Comparison of ENCODE assay signal across 20 cellular contexts in genomic region chr4:113971706-113972360, GRCh38. TPM values are rescaled to one million over a fixed set of nuclear protein-coding genes. Genes with fewer than 3 reads are reported as not detected.
DNase-seq lines count a peak whose midpoint lies in the region; ATAC-seq, FAIRE-seq and TF ChIP-seq lines count a peak whose summit lies in the region.
"Had no signal": no experiment of that assay in that cellular context is flagged by ENCODE, and none has a peak within 500 bp of the region (broad histone marks: within the 10 kb centered on the region; RNA-seq: fewer than 3 reads in every experiment).

No MANE protein-coding gene starts in this region.

- H3K4me1 ChIP-seq in astrocyte (ENCODE audit: insufficient read depth, low read length) = peaks cover 10% of the 10 kb centered on the region
- H3K4me1 ChIP-seq: body of pancreas, Peyer's patch, uterus had no signal

- peaks cover 7% of the 10 kb centered on the region for H3K36me3 Mint-ChIP-seq in astrocyte (ENCODE audit: low read depth, unreplicated experiment)
- no peaks in the 10 kb centered on the region for H3K36me3 Mint-ChIP-seq in activated CD4-positive, alpha-beta T cell treated with anti-CD3 and anti-CD28 coated beads, Interleukin-2, amount 10 ng/mL, durations not matched to agents 7 days and 5 days (ENCODE audit: low read depth)

- H4K20me1 ChIP-seq in astrocyte (ENCODE audit: insufficient read depth, low read length) = peaks cover 55% of the 10 kb centered on the region

- peaks cover 15% of the 10 kb centered on the region for H3K4me1 Mint-ChIP-seq in astrocyte (ENCODE audit: low read depth, unreplicated experiment)
- H3K4me1 Mint-ChIP-seq in activated CD4-positive, alpha-beta T cell treated with anti-CD3 and anti-CD28 coated beads, Interleukin-2, amount 10 ng/mL, durations not matched to agents 7 days and 5 days = no peaks in the 10 kb centered on the region

- POLR2A ChIA-PET in AG04450 (lab: Yijun Ruan, JAX) = interaction anchor here (1.7 kb wide), 1 partner anchor 13 kb away, joined by 5 read pairs; no protein-coding TSS in a partner anchor
- POLR2A ChIA-PET in activated CD4-positive, alpha-beta T cell treated with anti-CD3 and anti-CD28 coated beads, Interleukin-2, amount 10 ng/mL, durations not matched to agents 7 days and 5 days (lab: Charles Lee) = no interaction called here

- no peaks in the 10 kb centered on the region for H3K27me3 Mint-ChIP-seq in astrocyte (ENCODE audit: low read depth, unreplicated experiment)
- H3K27me3 Mint-ChIP-seq in activated CD4-positive, alpha-beta T cell treated with anti-CD3 and anti-CD28 coated beads, Interleukin-2, amount 10 ng/mL, durations not matched to agents 7 days and 5 days = peaks cover 7% of the 10 kb centered on the region

- H3K4me3 Mint-ChIP-seq in astrocyte (ENCODE audit: unreplicated experiment) = no peak overlapping the region
- no peak overlapping the region for H3K4me3 Mint-ChIP-seq in activated CD4-positive, alpha-beta T cell treated with anti-CD3 and anti-CD28 coated beads, Interleukin-2, amount 10 ng/mL, durations not matched to agents 7 days and 5 days
- H3K4me3 Mint-ChIP-seq: activated T-cell treated with anti-CD3 and anti-CD28 coated beads, Interleukin-2, amount 50 U/mL, for 24 hours had no signal

- H3K36me3 ChIP-seq in astrocyte (ENCODE audit: insufficient read depth, low read length) = peaks cover 21% of the 10 kb centered on the region
- H3K36me3 ChIP-seq: Peyer's patch, uterus had no signal

- no peak overlapping the region for H3K27ac Mint-ChIP-seq in astrocyte (ENCODE audit: unreplicated experiment)
- H3K27ac Mint-ChIP-seq in activated CD4-positive, alpha-beta T cell treated with anti-CD3 and anti-CD28 coated beads, Interleukin-2, amount 10 ng/mL, durations not matched to agents 7 days and 5 days = no peak overlapping the region
- H3K27ac Mint-ChIP-seq: activated T-cell treated with anti-CD3 and anti-CD28 coated beads, Interleukin-2, amount 50 U/mL, for 24 hours had no signal

- peaks cover 100% of the 10 kb centered on the region for H3K79me2 ChIP-seq in astrocyte (ENCODE audit: insufficient read depth, low read length)

- CTCF ChIA-PET in AG04450 (lab: Charles Lee) = interaction anchor here (0.9 kb wide), 1 partner anchor 407 kb away, joined by 7 read pairs; no protein-coding TSS in a partner anchor
- CTCF ChIA-PET in activated CD4-positive, alpha-beta T cell treated with anti-CD3 and anti-CD28 coated beads, Interleukin-2, amount 10 ng/mL, durations not matched to agents 7 days and 5 days (lab: Charles Lee) = no interaction called here

- FAIRE-seq in astrocyte (lab: Jason Lieb, UNC) = peak; percentile 9
- FAIRE-seq: G401.6 had no signal

- ATAC-seq in HG03108 (IDR thresholded peaks at IDR 0.05; ENCODE audit: unreplicated experiment) = no peak
- ATAC-seq: body of pancreas, GM12878, left cardiac atrium had no signal

- H3K27me3 ChIP-seq in AG04450 (ENCODE audit: control insufficient read depth, insufficient read depth, low read length) = no peaks in the 10 kb centered on the region
- H3K27me3 ChIP-seq in astrocyte (ENCODE audit: insufficient read depth, low read length) = no peaks in the 10 kb centered on the region
- H3K27me3 ChIP-seq: body of pancreas, dorsolateral prefrontal cortex, Peyer's patch, uterus had no signal

- TF ChIP-seq CTCF in AG04450 (IDR thresholded peaks at IDR 0.05; ENCODE audit: low read depth, low read length) (no peak), astrocyte (IDR thresholded peaks at IDR 0.05; ENCODE audit: insufficient read depth, low read depth, low read length) (no peak), foreskin fibroblast (IDR thresholded peaks at IDR 0.05; ENCODE audit: low read depth, low read length) (no peak)

- no peak overlapping the region for H2AFZ ChIP-seq in astrocyte (ENCODE audit: low read depth, low read length)

- no peaks in the 10 kb centered on the region for H3K9me3 Mint-ChIP-seq in astrocyte (ENCODE audit: unreplicated experiment)
- peaks cover 5% of the 10 kb centered on the region for H3K9me3 Mint-ChIP-seq in activated CD4-positive, alpha-beta T cell treated with anti-CD3 and anti-CD28 coated beads, Interleukin-2, amount 10 ng/mL, durations not matched to agents 7 days and 5 days

- no peak overlapping the region for H3K9ac ChIP-seq in astrocyte (ENCODE audit: low read length)

- H3K9me3 ChIP-seq in AG04450 (ENCODE audit: control insufficient read depth, insufficient read depth, low read length) = no peaks in the 10 kb centered on the region
- H3K9me3 ChIP-seq in astrocyte (ENCODE audit: insufficient read depth, low read depth, low read length) = no peaks in the 10 kb centered on the region
- H3K9me3 ChIP-seq: Peyer's patch, uterus had no signal

- H3K4me3 ChIP-seq in AG04450 (ENCODE audit: low read depth, low read length) = no peak overlapping the region
- H3K4me3 ChIP-seq in astrocyte (ENCODE audit: insufficient read depth, low read depth, low read length) = no peak overlapping the region
- H3K4me3 ChIP-seq in foreskin fibroblast (ENCODE audit: low read depth in 1 of 2, low read length in 2 of 2) = no peak overlapping the region
- H3K4me3 ChIP-seq: body of pancreas, dorsolateral prefrontal cortex, GM12878, Peyer's patch, uterus had no signal

- no peak for DNase-seq in AG04450 (ENCODE audit: low read depth, low spot score)
- peak; percentile 69 for DNase-seq in HCEC 1CT
- peak; percentile 38 for DNase-seq in astrocyte (ENCODE audit: low read depth)
- peak; percentile 80 to 87 for DNase-seq in foreskin fibroblast
- no peak for DNase-seq in NCI-H146 treated with DMSO at 0.1 percent for 48 hours (lab: John Stamatoyannopoulos, UW; ENCODE audit: unreplicated experiment)
- no peak for DNase-seq in NCI-H1694 (lab: John Stamatoyannopoulos, UW)
- no peak for DNase-seq in activated CD4-positive, alpha-beta T cell treated with anti-CD3 and anti-CD28 coated beads, Interleukin-2, amount 10 ng/mL, durations not matched to agents 7 days and 5 days
- DNase-seq: activated naive CD4-positive, alpha-beta T cell treated with anti-CD3 and anti-CD28 coated beads, Interleukin-2, amount 50 U/mL, for 16 hours; activated T-cell treated with anti-CD3 and anti-CD28 coated beads, Interleukin-2, amount 50 U/mL, for 24 hours; body of pancreas; dorsolateral prefrontal cortex; left cardiac atrium; NCI-H82; nucleus accumbens; Peyer's patch; stimulated activated CD4-positive, alpha-beta T cell treated with anti-CD3 and anti-CD28 coated beads, Interleukin-2, amount 100 ng/mL, for 24 hours; uterus had no signal

- H3K27ac ChIP-seq in AG04450 (ENCODE audit: low read depth, low read length) = peak overlapping the region; percentile 49
- no peak overlapping the region for H3K27ac ChIP-seq in astrocyte (ENCODE audit: low read depth, low read length)
- H3K27ac ChIP-seq: body of pancreas, dorsolateral prefrontal cortex, Peyer's patch, uterus had no signal

- H3K4me2 ChIP-seq in astrocyte (ENCODE audit: low read length) = peak overlapping the region; percentile 4

RNA-seq across cellular contexts. Expression of gene ARSJ, which starts 7.6 kb away (rescaled TPM):
- 43.8 and 47.9 TPM in 2 replicates for polyA plus RNA-seq in AG04450 (2011; rRNA removed)
- polyA minus RNA-seq in AG04450 (2011; rRNA and poly(A)+ RNA removed) = 48.5 and 58.3 TPM in 2 replicates
- 60.1 and 66.5 TPM in 2 replicates for total RNA-seq in astrocyte
- total RNA-seq in activated CD4-positive, alpha-beta T cell treated with anti-CD3 and anti-CD28 coated beads, Interleukin-2, amount 10 ng/mL, durations not matched to agents 7 days and 5 days = not detected

Comparison
In these comparisons a context has a peak if more than half of its experiments do, and no peak if none do; other contexts are left out.
1. DNase-seq: peak in HCEC 1CT (single experiment), astrocyte (single experiment) and foreskin fibroblast (2 of 2); none in AG04450 (single experiment), NCI-H146 treated with DMSO at 0.1 percent for 48 hours (single experiment), NCI-H1694 (single experiment) and activated CD4-positive, alpha-beta T cell treated with anti-CD3 and anti-CD28 coated beads, Interleukin-2, amount 10 ng/mL, durations not matched to agents 7 days and 5 days (single experiment).
2. RNA of gene ARSJ, which starts 7.6 kb away (total RNA-seq): 60.1 to 66.5 TPM in astrocyte; not detected in activated CD4-positive, alpha-beta T cell treated with anti-CD3 and anti-CD28 coated beads, Interleukin-2, amount 10 ng/mL, durations not matched to agents 7 days and 5 days; every median in the first group is over 10 times any median in the second.